17 cellular contexts compared by ENCODE assay signal in genomic region chr15:63794271-63794670, GRCh38. TPM values are rescaled to one million over a fixed set of nuclear protein-coding genes. Genes with fewer than 3 reads are reported as not detected.
DNase-seq lines count a peak whose midpoint lies in the region; ATAC-seq lines count a peak whose summit lies in the region.
"Had no signal": no experiment of that assay in that cellular context is flagged by ENCODE, and none has a peak within 500 bp of the region (broad histone marks: within the 10 kb centered on the region; RNA-seq: fewer than 3 reads in every experiment).

No MANE protein-coding gene starts in this region.

- H3K4me1 Mint-ChIP-seq in activated CD4-positive, alpha-beta T cell treated with anti-CD3 and anti-CD28 coated beads, Interleukin-2, amount 10 ng/mL, durations not matched to agents 24 days and 14 days: peaks cover 22% of the 10 kb centered on the region
- H3K4me1 Mint-ChIP-seq in T-helper 17 cell (peaks cover 27% of the 10 kb centered on the region), naive B cell (peaks cover 35 to 53% (median 52%) of the 10 kb centered on the region in 3 donors)
- peaks cover 49% of the 10 kb centered on the region for H3K4me1 Mint-ChIP-seq in stimulated activated memory B cell treated with anti-CD40 and anti-IgM and Interleukin-4, amounts not matched to agents 10 μg/mL and 1 μg/mL and 100 μg/mL, for 72 hours
- H3K4me1 Mint-ChIP-seq in activated T-helper 1 cell treated with anti-CD3 and anti-CD28 coated beads, Interleukin-12 subunit alpha, Interleukin-12 subunit beta, Interleukin-2, Interleukin-4 antibody, amounts not matched to agents 30 ng/mL and 10 ng/mL and 1 ng/mL, durations not matched to agents 14 hours and 24 hours and 36 hours (ENCODE audit: low read depth): peaks cover 20% of the 10 kb centered on the region

- H3K36me3 Mint-ChIP-seq in activated CD4-positive, alpha-beta T cell treated with anti-CD3 and anti-CD28 coated beads, Interleukin-2, amount 10 ng/mL, durations not matched to agents 24 days and 14 days (ENCODE audit: low read depth): peaks cover 23% of the 10 kb centered on the region
- no peaks in the 10 kb centered on the region for H3K36me3 Mint-ChIP-seq in T-helper 17 cell (ENCODE audit: low read depth)
- no peaks in the 10 kb centered on the region for H3K36me3 Mint-ChIP-seq in naive B cell
- H3K36me3 Mint-ChIP-seq in stimulated activated memory B cell treated with anti-CD40 and anti-IgM and Interleukin-4, amounts not matched to agents 10 μg/mL and 1 μg/mL and 100 μg/mL, for 72 hours: peaks cover 27% of the 10 kb centered on the region
- peaks cover 14% of the 10 kb centered on the region for H3K36me3 Mint-ChIP-seq in activated T-helper 1 cell treated with anti-CD3 and anti-CD28 coated beads, Interleukin-12 subunit alpha, Interleukin-12 subunit beta, Interleukin-2, Interleukin-4 antibody, amounts not matched to agents 30 ng/mL and 10 ng/mL and 1 ng/mL, durations not matched to agents 14 hours and 24 hours and 36 hours (ENCODE audit: low read depth)

- intact Hi-C loops in activated CD4-positive, alpha-beta T cell treated with anti-CD3 and anti-CD28 coated beads, Interleukin-2, amount 10 ng/mL, durations not matched to agents 24 days and 14 days (cut with micrococcal nuclease): no loop called here
- intact Hi-C loops in activated T-helper 1 cell treated with anti-CD3 and anti-CD28 coated beads, Interleukin-12 subunit alpha, Interleukin-12 subunit beta, Interleukin-2, Interleukin-4 antibody, amounts not matched to agents 30 ng/mL and 10 ng/mL and 1 ng/mL, durations not matched to agents 14 hours and 24 hours and 36 hours (cut with micrococcal nuclease): no loop called here

- no peak overlapping the region for H3K4me3 Mint-ChIP-seq in activated CD4-positive, alpha-beta T cell treated with anti-CD3 and anti-CD28 coated beads, Interleukin-2, amount 10 ng/mL, durations not matched to agents 24 days and 14 days
- H3K4me3 Mint-ChIP-seq in T-helper 17 cell (peak overlapping the region; percentile 61), naive B cell (no peak overlapping the region)
- no peak overlapping the region for H3K4me3 Mint-ChIP-seq in stimulated activated memory B cell treated with anti-CD40 and anti-IgM and Interleukin-4, amounts not matched to agents 10 μg/mL and 1 μg/mL and 100 μg/mL, for 72 hours
- no peak overlapping the region for H3K4me3 Mint-ChIP-seq in activated T-helper 1 cell treated with anti-CD3 and anti-CD28 coated beads, Interleukin-12 subunit alpha, Interleukin-12 subunit beta, Interleukin-2, Interleukin-4 antibody, amounts not matched to agents 30 ng/mL and 10 ng/mL and 1 ng/mL, durations not matched to agents 14 hours and 24 hours and 36 hours

- ATAC-seq in T-helper 17 cell (no peak), naive B cell (ENCODE audit: low read depth in 2 of 2) (no peak), HG02610 (IDR thresholded peaks at IDR 0.05; ENCODE audit: unreplicated experiment) (no peak)
- no peak for ATAC-seq in stimulated activated memory B cell treated with anti-CD40 and anti-IgM and Interleukin-4, amounts not matched to agents 10 μg/mL and 1 μg/mL and 100 μg/mL, for 72 hours

- no peaks in the 10 kb centered on the region for H3K27me3 Mint-ChIP-seq in activated CD4-positive, alpha-beta T cell treated with anti-CD3 and anti-CD28 coated beads, Interleukin-2, amount 10 ng/mL, durations not matched to agents 24 days and 14 days
- H3K27me3 Mint-ChIP-seq in T-helper 17 cell (no peaks in the 10 kb centered on the region), naive B cell (no peaks in the 10 kb centered on the region)
- H3K27me3 Mint-ChIP-seq in stimulated activated memory B cell treated with anti-CD40 and anti-IgM and Interleukin-4, amounts not matched to agents 10 μg/mL and 1 μg/mL and 100 μg/mL, for 72 hours: no peaks in the 10 kb centered on the region
- no peaks in the 10 kb centered on the region for H3K27me3 Mint-ChIP-seq in activated T-helper 1 cell treated with anti-CD3 and anti-CD28 coated beads, Interleukin-12 subunit alpha, Interleukin-12 subunit beta, Interleukin-2, Interleukin-4 antibody, amounts not matched to agents 30 ng/mL and 10 ng/mL and 1 ng/mL, durations not matched to agents 14 hours and 24 hours and 36 hours (ENCODE audit: insufficient read depth)

- peaks cover 4% of the 10 kb centered on the region for H3K9me3 Mint-ChIP-seq in activated CD4-positive, alpha-beta T cell treated with anti-CD3 and anti-CD28 coated beads, Interleukin-2, amount 10 ng/mL, durations not matched to agents 24 days and 14 days
- H3K9me3 Mint-ChIP-seq in naive B cell: peaks cover 0 to 4% (median 0%) of the 10 kb centered on the region in 7 donors
- H3K9me3 Mint-ChIP-seq in stimulated activated memory B cell treated with anti-CD40 and anti-IgM and Interleukin-4, amounts not matched to agents 10 μg/mL and 1 μg/mL and 100 μg/mL, for 72 hours: no peaks in the 10 kb centered on the region
- peaks cover 12% of the 10 kb centered on the region for H3K9me3 Mint-ChIP-seq in activated T-helper 1 cell treated with anti-CD3 and anti-CD28 coated beads, Interleukin-12 subunit alpha, Interleukin-12 subunit beta, Interleukin-2, Interleukin-4 antibody, amounts not matched to agents 30 ng/mL and 10 ng/mL and 1 ng/mL, durations not matched to agents 14 hours and 24 hours and 36 hours

- no peaks in the 10 kb centered on the region for H3K9me3 ChIP-seq in T-helper 17 cell (ENCODE audit: control insufficient read depth, low read length, poor library complexity, severe bottlenecking)

- DNase-seq in activated CD4-positive, alpha-beta T cell treated with anti-CD3 and anti-CD28 coated beads, Interleukin-2, amount 10 ng/mL, durations not matched to agents 24 days and 14 days: no peak
- no peak for DNase-seq in activated CD4-positive, alpha-beta T cell treated with anti-CD3 and anti-CD28 coated beads, Interleukin-2, amount 50 U/mL, for 4 hours
- no peak for DNase-seq in T-helper 17 cell
- no peak for DNase-seq in naive B cell
- DNase-seq in H4 (ENCODE audit: low spot score): no peak
- no peak for DNase-seq in activated T-helper 1 cell treated with anti-CD3 and anti-CD28 coated beads, Interleukin-12 subunit alpha, Interleukin-12 subunit beta, Interleukin-2, Interleukin-4 antibody, amounts not matched to agents 30 ng/mL and 10 ng/mL and 1 ng/mL, durations not matched to agents 14 hours and 24 hours and 36 hours (ENCODE audit: low spot score)
- DNase-seq: 8988T; DMS53; GDM1; GOT3; NCI-H1092 treated with DMSO at 0.1 percent for 48 hours; NCI-H1436 treated with DMSO at 0.1 percent for 48 hours; NCI-H1930; NK-92 treated with Interleukin-12 subunit alpha and Interleukin-12 subunit beta, amount 100 ng/mL, for 24 hours; SHP77 treated with DMSO at 0.1 percent for 48 hours had no signal

- peak overlapping the region; percentile 62 for H3K27ac Mint-ChIP-seq in activated CD4-positive, alpha-beta T cell treated with anti-CD3 and anti-CD28 coated beads, Interleukin-2, amount 10 ng/mL, durations not matched to agents 24 days and 14 days
- no peak overlapping the region for H3K27ac Mint-ChIP-seq in T-helper 17 cell
- peak overlapping the region in 4 of 6 donors; percentile 40 to 76 (median 64) for H3K27ac Mint-ChIP-seq in naive B cell
- peak overlapping the region; percentile 59 for H3K27ac Mint-ChIP-seq in stimulated activated memory B cell treated with anti-CD40 and anti-IgM and Interleukin-4, amounts not matched to agents 10 μg/mL and 1 μg/mL and 100 μg/mL, for 72 hours
- H3K27ac Mint-ChIP-seq in activated T-helper 1 cell treated with anti-CD3 and anti-CD28 coated beads, Interleukin-12 subunit alpha, Interleukin-12 subunit beta, Interleukin-2, Interleukin-4 antibody, amounts not matched to agents 30 ng/mL and 10 ng/mL and 1 ng/mL, durations not matched to agents 14 hours and 24 hours and 36 hours: no peak overlapping the region

RNA-seq across cellular contexts. Expression of gene HERC1, which starts 39.5 kb away (rescaled TPM):
- total RNA-seq in activated CD4-positive, alpha-beta T cell treated with anti-CD3 and anti-CD28 coated beads, Interleukin-2, amount 10 ng/mL, durations not matched to agents 24 days and 14 days: 69.8 and 78.3 TPM in 2 replicates
- 100 to 1,000 TPM; 252 to 271 TPM for total RNA-seq in T-helper 17 cell
- polyA plus RNA-seq in naive B cell (ENCODE audit: low read depth in 6 of 6): 10 to 100 TPM; 15.8 to 40.7 (median 31.7) TPM
- total RNA-seq in H4 (2014; rRNA removed; shearing (Covaris generic)): 22.2 and 37.0 TPM in 2 replicates
- total RNA-seq in activated T-helper 1 cell treated with anti-CD3 and anti-CD28 coated beads, Interleukin-12 subunit alpha, Interleukin-12 subunit beta, Interleukin-2, Interleukin-4 antibody, amounts not matched to agents 30 ng/mL and 10 ng/mL and 1 ng/mL, durations not matched to agents 14 hours and 24 hours and 36 hours: 67.5 and 76.8 TPM in 2 replicates

Comparison
In these comparisons a context has a peak if more than half of its experiments do, and no peak if none do; other contexts are left out.
1. H3K27ac Mint-ChIP-seq: peak in activated CD4-positive, alpha-beta T cell treated with anti-CD3 and anti-CD28 coated beads, Interleukin-2, amount 10 ng/mL, durations not matched to agents 24 days and 14 days (single experiment), naive B cell (4 of 6) and stimulated activated memory B cell treated with anti-CD40 and anti-IgM and Interleukin-4, amounts not matched to agents 10 μg/mL and 1 μg/mL and 100 μg/mL, for 72 hours (single experiment); none in T-helper 17 cell (single experiment) and activated T-helper 1 cell treated with anti-CD3 and anti-CD28 coated beads, Interleukin-12 subunit alpha, Interleukin-12 subunit beta, Interleukin-2, Interleukin-4 antibody, amounts not matched to agents 30 ng/mL and 10 ng/mL and 1 ng/mL, durations not matched to agents 14 hours and 24 hours and 36 hours (single experiment).